1 cellular context compared by ENCODE assay signal in the genomic region with DNA sequence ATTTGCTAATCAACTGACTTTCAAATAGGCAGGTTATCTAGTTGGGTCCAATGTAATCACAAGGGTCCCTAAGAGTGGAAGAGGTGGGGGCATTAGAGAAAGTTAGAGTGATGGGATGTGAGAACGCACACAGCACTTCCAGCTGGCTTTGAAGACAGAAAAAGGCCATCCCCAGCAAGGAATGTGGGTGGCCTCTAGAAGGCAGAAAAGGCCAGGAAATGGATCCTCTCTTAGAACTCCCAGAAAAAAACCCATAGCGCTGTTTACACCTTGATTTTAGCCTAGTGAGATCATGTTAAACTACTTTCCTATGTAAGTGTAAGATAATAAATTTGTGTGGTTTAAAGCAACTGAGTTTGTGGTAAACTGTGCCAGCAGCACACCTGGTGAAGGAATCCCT.
TF ChIP-seq lines count a peak whose summit lies in the region.

No MANE protein-coding gene starts in this region.

TF ChIP-seq in GM23338, 12 proteins besides CTCF, POLR2A, EP300 and RAD21 (continued from another document):
- TF ChIP-seq, protein P1, sequence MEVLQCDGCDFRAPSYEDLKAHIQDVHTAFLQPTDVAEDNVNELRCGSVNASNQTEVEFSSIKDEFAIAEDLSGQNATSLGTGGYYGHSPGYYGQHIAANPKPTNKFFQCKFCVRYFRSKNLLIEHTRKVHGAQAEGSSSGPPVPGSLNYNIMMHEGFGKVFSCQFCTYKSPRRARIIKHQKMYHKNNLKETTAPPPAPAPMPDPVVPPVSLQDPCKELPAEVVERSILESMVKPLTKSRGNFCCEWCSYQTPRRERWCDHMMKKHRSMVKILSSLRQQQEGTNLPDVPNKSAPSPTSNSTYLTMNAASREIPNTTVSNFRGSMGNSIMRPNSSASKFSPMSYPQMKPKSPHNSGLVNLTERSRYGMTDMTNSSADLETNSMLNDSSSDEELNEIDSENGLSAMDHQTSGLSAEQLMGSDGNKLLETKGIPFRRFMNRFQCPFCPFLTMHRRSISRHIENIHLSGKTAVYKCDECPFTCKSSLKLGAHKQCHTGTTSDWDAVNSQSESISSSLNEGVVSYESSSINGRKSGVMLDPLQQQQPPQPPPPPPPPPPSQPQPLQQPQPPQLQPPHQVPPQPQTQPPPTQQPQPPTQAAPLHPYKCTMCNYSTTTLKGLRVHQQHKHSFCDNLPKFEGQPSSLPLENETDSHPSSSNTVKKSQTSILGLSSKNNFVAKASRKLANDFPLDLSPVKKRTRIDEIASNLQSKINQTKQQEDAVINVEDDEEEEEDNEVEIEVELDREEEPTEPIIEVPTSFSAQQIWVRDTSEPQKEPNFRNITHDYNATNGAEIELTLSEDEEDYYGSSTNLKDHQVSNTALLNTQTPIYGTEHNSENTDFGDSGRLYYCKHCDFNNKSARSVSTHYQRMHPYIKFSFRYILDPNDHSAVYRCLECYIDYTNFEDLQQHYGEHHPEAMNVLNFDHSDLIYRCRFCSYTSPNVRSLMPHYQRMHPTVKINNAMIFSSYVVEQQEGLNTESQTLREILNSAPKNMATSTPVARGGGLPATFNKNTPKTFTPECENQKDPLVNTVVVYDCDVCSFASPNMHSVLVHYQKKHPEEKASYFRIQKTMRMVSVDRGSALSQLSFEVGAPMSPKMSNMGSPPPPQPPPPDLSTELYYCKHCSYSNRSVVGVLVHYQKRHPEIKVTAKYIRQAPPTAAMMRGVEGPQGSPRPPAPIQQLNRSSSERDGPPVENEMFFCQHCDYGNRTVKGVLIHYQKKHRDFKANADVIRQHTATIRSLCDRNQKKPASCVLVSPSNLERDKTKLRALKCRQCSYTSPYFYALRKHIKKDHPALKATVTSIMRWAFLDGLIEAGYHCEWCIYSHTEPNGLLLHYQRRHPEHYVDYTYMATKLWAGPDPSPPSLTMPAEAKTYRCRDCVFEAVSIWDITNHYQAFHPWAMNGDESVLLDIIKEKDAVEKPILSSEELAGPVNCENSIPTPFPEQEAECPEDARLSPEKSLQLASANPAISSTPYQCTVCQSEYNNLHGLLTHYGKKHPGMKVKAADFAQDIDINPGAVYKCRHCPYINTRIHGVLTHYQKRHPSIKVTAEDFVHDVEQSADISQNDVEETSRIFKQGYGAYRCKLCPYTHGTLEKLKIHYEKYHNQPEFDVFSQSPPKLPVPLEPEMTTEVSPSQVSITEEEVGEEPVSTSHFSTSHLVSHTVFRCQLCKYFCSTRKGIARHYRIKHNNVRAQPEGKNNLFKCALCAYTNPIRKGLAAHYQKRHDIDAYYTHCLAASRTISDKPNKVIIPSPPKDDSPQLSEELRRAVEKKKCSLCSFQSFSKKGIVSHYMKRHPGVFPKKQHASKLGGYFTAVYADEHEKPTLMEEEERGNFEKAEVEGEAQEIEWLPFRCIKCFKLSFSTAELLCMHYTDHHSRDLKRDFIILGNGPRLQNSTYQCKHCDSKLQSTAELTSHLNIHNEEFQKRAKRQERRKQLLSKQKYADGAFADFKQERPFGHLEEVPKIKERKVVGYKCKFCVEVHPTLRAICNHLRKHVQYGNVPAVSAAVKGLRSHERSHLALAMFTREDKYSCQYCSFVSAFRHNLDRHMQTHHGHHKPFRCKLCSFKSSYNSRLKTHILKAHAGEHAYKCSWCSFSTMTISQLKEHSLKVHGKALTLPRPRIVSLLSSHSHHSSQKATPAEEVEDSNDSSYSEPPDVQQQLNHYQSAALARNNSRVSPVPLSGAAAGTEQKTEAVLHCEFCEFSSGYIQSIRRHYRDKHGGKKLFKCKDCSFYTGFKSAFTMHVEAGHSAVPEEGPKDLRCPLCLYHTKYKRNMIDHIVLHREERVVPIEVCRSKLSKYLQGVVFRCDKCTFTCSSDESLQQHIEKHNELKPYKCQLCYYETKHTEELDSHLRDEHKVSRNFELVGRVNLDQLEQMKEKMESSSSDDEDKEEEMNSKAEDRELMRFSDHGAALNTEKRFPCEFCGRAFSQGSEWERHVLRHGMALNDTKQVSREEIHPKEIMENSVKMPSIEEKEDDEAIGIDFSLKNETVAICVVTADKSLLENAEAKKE (CRISPR knock-in tag; IDR thresholded peaks at IDR 0.05), result no peak
- TF ChIP-seq JUNB (IDR thresholded peaks at IDR 0.05; ENCODE audit: unreplicated experiment), result no peak
